In genomic region chr6:43962458-43962857, GRCh38 we compare ENCODE assay signal across 24 cellular contexts.
DNase-seq lines count a peak whose midpoint lies in the region; ATAC-seq, FAIRE-seq and TF ChIP-seq lines count a peak whose summit lies in the region.
"Had no signal": no experiment of that assay in that cellular context is flagged by ENCODE, and none has a peak within 500 bp of the region (broad histone marks: within the 10 kb centered on the region; RNA-seq: fewer than 3 reads in every experiment).

No MANE protein-coding gene starts in this region.

- no peak overlapping the region for H2AFZ ChIP-seq in HepG2 (ENCODE audit: low read length)

- H4K20me1 ChIP-seq in HepG2 (ENCODE audit: insufficient read depth, low read length) = no peaks in the 10 kb centered on the region

- no peak for TF ChIP-seq POLR2A in HepG2 (IDR thresholded peaks at IDR 0.05; ENCODE audit: insufficient read depth in 1 of 2, low read depth in 2 of 2, low read length in 2 of 2)
- TF ChIP-seq POLR2A in right lobe of liver (IDR thresholded peaks at IDR 0.05) = no peak

- ATAC-seq in HepG2 (no peak), right lobe of liver (no peak), GM18858 (IDR thresholded peaks at IDR 0.05; ENCODE audit: unreplicated experiment) (no peak)
- ATAC-seq in activated CD8-positive, alpha-beta T cell treated with anti-CD3 and anti-CD28 coated beads for 36 hours = no peak
- ATAC-seq: activated T-cell treated with anti-CD3 and anti-CD28 coated beads, Interleukin-2, amount 50 U/mL, for 4 hours; natural killer cell treated with Interleukin-12 subunit alpha and Interleukin-12 subunit beta and Interleukin-15 and Interleukin-18, amount 100 ng/mL, for 72 hours had no signal

- no peak for TF ChIP-seq CTCF in HepG2 (CRISPR knock-in tag; IDR thresholded peaks at IDR 0.05)
- TF ChIP-seq CTCF in right lobe of liver (IDR thresholded peaks at IDR 0.05) = no peak
- TF ChIP-seq CTCF in fibroblast of mammary gland (conservative IDR thresholded peaks at IDR 0.05; ENCODE audit: control insufficient read depth, insufficient read depth, low read depth, low read length) = no peak
- no peak for TF ChIP-seq CTCF in activated CD8-positive, alpha-beta T cell treated with anti-CD3 and anti-CD28 coated beads for 36 hours (IDR thresholded peaks at IDR 0.05)

- TF ChIP-seq RAD21 in HepG2 (CRISPR knock-in tag; IDR thresholded peaks at IDR 0.05) = no peak

- FAIRE-seq in HepG2 (lab: Jason Lieb, UNC) = peak; percentile 4
- FAIRE-seq: A204.1, H1, keratinocyte, small intestine had no signal

- DNase-seq in HepG2 (ENCODE audit: low spot score) = no peak
- no peak for DNase-seq in right lobe of liver
- DNase-seq in MV-4-11 (lab: John Stamatoyannopoulos, UW) = peak; percentile 90
- DNase-seq in fibroblast of mammary gland (ENCODE audit: low read depth) = peak; percentile 22
- no peak for DNase-seq in CD4-positive, alpha-beta memory T cell
- DNase-seq in cerebellum (ENCODE audit: low spot score) = no peak
- DNase-seq in activated CD8-positive, alpha-beta T cell treated with anti-CD3 and anti-CD28 coated beads for 36 hours = no peak
- DNase-seq: activated CD4-positive, alpha-beta T cell treated with anti-CD3 and anti-CD28 coated beads for 48 hours; activated gamma-delta T cell treated with Interleukin-2 at 50 U/mL for 16 hours; activated T-cell treated with anti-CD3 and anti-CD28 coated beads, Interleukin-2, amount 50 U/mL, for 4 hours; central memory CD4-positive, alpha-beta T cell; DMS53; NCI-H1436; NCI-H510A; SK-N-SH; small intestine; stimulated activated CD4-positive, alpha-beta T cell treated with anti-CD3 and anti-CD28 coated beads, Interleukin-2, amount 100 ng/mL, for 24 hours had no signal

- H3K4me3 ChIP-seq in HepG2 (replicated peaks in 1 of 3; ENCODE audit: insufficient read depth in 1 of 3, low read depth in 2 of 3, low read length in 3 of 3) = no peak overlapping the region
- no peak overlapping the region for H3K4me3 ChIP-seq in right lobe of liver
- H3K4me3 ChIP-seq in fibroblast of mammary gland (ENCODE audit: control insufficient read depth, low read depth, low read length) = no peak overlapping the region
- H3K4me3 ChIP-seq in CD4-positive, alpha-beta memory T cell (ENCODE audit: low read length in 2 of 2) = no peak overlapping the region
- H3K4me3 ChIP-seq: tibial nerve had no signal

- no peaks in the 10 kb centered on the region for H3K9me3 ChIP-seq in HepG2 (ENCODE audit: low read length)
- H3K9me3 ChIP-seq in right lobe of liver = no peaks in the 10 kb centered on the region
- no peaks in the 10 kb centered on the region for H3K9me3 ChIP-seq in CD4-positive, alpha-beta memory T cell (ENCODE audit: control insufficient read depth in 1 of 2, low read length in 2 of 2)
- H3K9me3 ChIP-seq: SK-N-SH, tibial nerve had no signal

- H3K4me1 ChIP-seq in HepG2 (ENCODE audit: insufficient read depth, low read length) = peaks cover 40% of the 10 kb centered on the region
- peaks cover 0 to 12% (median 0%) of the 10 kb centered on the region in 4 donors for H3K4me1 ChIP-seq in right lobe of liver
- no peaks in the 10 kb centered on the region for H3K4me1 ChIP-seq in CD4-positive, alpha-beta memory T cell (ENCODE audit: insufficient read depth, low read length)
- H3K4me1 ChIP-seq: tibial nerve had no signal

- no peaks in the 10 kb centered on the region for H3K36me3 ChIP-seq in HepG2 (replicated peaks in 1 of 2; ENCODE audit: control insufficient read depth in 1 of 2, insufficient read depth in 2 of 2, low read length in 2 of 2)
- no peaks in the 10 kb centered on the region for H3K36me3 ChIP-seq in right lobe of liver
- no peaks in the 10 kb centered on the region for H3K36me3 ChIP-seq in CD4-positive, alpha-beta memory T cell (ENCODE audit: insufficient read depth, low read length)
- H3K36me3 ChIP-seq: tibial nerve had no signal

- POLR2A ChIA-PET in HepG2 (lab: Yijun Ruan, JAX) = no interaction called here
- POLR2A ChIA-PET in CD4-positive, alpha-beta memory T cell (lab: Charles Lee; ENCODE audit: partially characterized antibody) = no interaction called here
- POLR2A ChIA-PET in activated CD8-positive, alpha-beta T cell treated with anti-CD3 and anti-CD28 coated beads for 36 hours (lab: Charles Lee) = no interaction called here

- H3K4me2 ChIP-seq in HepG2 (ENCODE audit: low read depth, low read length) = no peak overlapping the region
- H3K4me2 ChIP-seq: SK-N-SH had no signal

- no peak overlapping the region for H3K9ac ChIP-seq in HepG2 (ENCODE audit: insufficient read depth, low read depth, low read length)
- H3K9ac ChIP-seq: SK-N-SH had no signal

- no peaks in the 10 kb centered on the region for H3K36me3 Mint-ChIP-seq in CD4-positive, alpha-beta memory T cell
- no peaks in the 10 kb centered on the region for H3K36me3 Mint-ChIP-seq in activated CD8-positive, alpha-beta T cell treated with anti-CD3 and anti-CD28 coated beads for 36 hours (ENCODE audit: low read depth)
- H3K36me3 Mint-ChIP-seq: natural killer cell treated with Interleukin-12 subunit alpha and Interleukin-12 subunit beta and Interleukin-15 and Interleukin-18, amount 100 ng/mL, for 72 hours had no signal

- H3K4me3 Mint-ChIP-seq in CD4-positive, alpha-beta memory T cell = no peak overlapping the region
- H3K4me3 Mint-ChIP-seq in activated CD8-positive, alpha-beta T cell treated with anti-CD3 and anti-CD28 coated beads for 36 hours = no peak overlapping the region
- H3K4me3 Mint-ChIP-seq: activated T-cell treated with anti-CD3 and anti-CD28 coated beads, Interleukin-2, amount 50 U/mL, for 4 hours; natural killer cell treated with Interleukin-12 subunit alpha and Interleukin-12 subunit beta and Interleukin-15 and Interleukin-18, amount 100 ng/mL, for 72 hours; T-helper 2 cell treated with Interferon-gamma antibody and Interleukin-4, amounts not matched to agents 5 μg/mL and 100 μg/mL, for 36 hours had no signal

- CTCF ChIA-PET in HepG2 (lab: Yijun Ruan, JAX; ENCODE audit: low intra/inter-chr PET ratio, low total read pairs) = no interaction called here
- CTCF ChIA-PET in CD4-positive, alpha-beta memory T cell (lab: Charles Lee; ENCODE audit: partially characterized antibody) = no interaction called here
- CTCF ChIA-PET in activated CD8-positive, alpha-beta T cell treated with anti-CD3 and anti-CD28 coated beads for 36 hours (lab: Charles Lee) = no interaction called here

- intact Hi-C loops in HepG2 (cut with micrococcal nuclease; ENCODE audit: unreplicated experiment) (no loop called here), right lobe of liver (cut with DNase I) (no loop called here)
- intact Hi-C loops in CD4-positive, alpha-beta memory T cell (cut with micrococcal nuclease) = no loop called here
- intact Hi-C loops in activated CD8-positive, alpha-beta T cell treated with anti-CD3 and anti-CD28 coated beads for 36 hours (cut with micrococcal nuclease) = no loop called here

- H3K79me2 ChIP-seq in HepG2 (ENCODE audit: insufficient read depth, low read length) = no peaks in the 10 kb centered on the region

- 16% methylated on average over 5 of the region's 5 CpGs for WGBS in HepG2 (ENCODE audit: low lambda C conversion rate)
- WGBS in right lobe of liver (ENCODE audit: insufficient coverage, low coverage, low lambda C conversion rate, missing lambda C conversion rate) = 85% methylated on average over 5 of the region's 5 CpGs

- TF ChIP-seq EP300 in HepG2 (IDR thresholded peaks at IDR 0.05; ENCODE audit: low read depth in 2 of 2, low read length in 2 of 2) = no peak
- no peak for TF ChIP-seq EP300 in HepG2 (CRISPR knock-in tag; IDR thresholded peaks at IDR 0.05; ENCODE audit: borderline replicate concordance)

- peaks cover 0 to 1% (median 0%) of the 10 kb centered on the region in 8 donors for H3K9me3 Mint-ChIP-seq in CD4-positive, alpha-beta memory T cell
- H3K9me3 Mint-ChIP-seq in activated CD8-positive, alpha-beta T cell treated with anti-CD3 and anti-CD28 coated beads for 36 hours = no peaks in the 10 kb centered on the region
- H3K9me3 Mint-ChIP-seq: activated T-cell treated with anti-CD3 and anti-CD28 coated beads, Interleukin-2, amount 50 U/mL, for 4 hours; natural killer cell treated with Interleukin-12 subunit alpha and Interleukin-12 subunit beta and Interleukin-15 and Interleukin-18, amount 100 ng/mL, for 72 hours; T-helper 2 cell treated with Interferon-gamma antibody and Interleukin-4, amounts not matched to agents 5 μg/mL and 100 μg/mL, for 36 hours had no signal

- in situ Hi-C loops in HepG2 (cut with HindIII; ENCODE audit: extremely low pct_ligation_motif_present, low pct_unique_long_range_greater_than_20kb) = no loop called here

- H3K27ac ChIP-seq in HepG2 (ENCODE audit: extremely low read length, insufficient read depth, low read length) (no peak overlapping the region), right lobe of liver (no peak overlapping the region)
- H3K27ac ChIP-seq in CD4-positive, alpha-beta memory T cell (ENCODE audit: low read depth, low read length) = no peak overlapping the region
- H3K27ac ChIP-seq: tibial nerve had no signal

- H3K27me3 ChIP-seq in HepG2 (ENCODE audit: control insufficient read depth in 1 of 2, insufficient read depth in 2 of 2, low read length in 2 of 2) = peaks cover 0 to 2% of the 10 kb centered on the region in 2 experiments; a peak in 2 of 5 replicates
- H3K27me3 ChIP-seq in right lobe of liver = no peaks in the 10 kb centered on the region
- no peaks in the 10 kb centered on the region for H3K27me3 ChIP-seq in CD4-positive, alpha-beta memory T cell (ENCODE audit: insufficient read depth, low read length)
- H3K27me3 ChIP-seq: tibial nerve had no signal

- no TSS peak for BruUV-seq in HepG2 (replicated peaks; lab: Mats Ljungman, UMichigan)

- no peak overlapping the region for H3K27ac Mint-ChIP-seq in CD4-positive, alpha-beta memory T cell
- H3K27ac Mint-ChIP-seq in activated CD8-positive, alpha-beta T cell treated with anti-CD3 and anti-CD28 coated beads for 36 hours = no peak overlapping the region
- H3K27ac Mint-ChIP-seq: natural killer cell treated with Interleukin-12 subunit alpha and Interleukin-12 subunit beta and Interleukin-15 and Interleukin-18, amount 100 ng/mL, for 72 hours; T-helper 2 cell treated with Interferon-gamma antibody and Interleukin-4, amounts not matched to agents 5 μg/mL and 100 μg/mL, for 36 hours had no signal

- no peaks in the 10 kb centered on the region for H3K4me1 Mint-ChIP-seq in CD4-positive, alpha-beta memory T cell
- H3K4me1 Mint-ChIP-seq in activated CD8-positive, alpha-beta T cell treated with anti-CD3 and anti-CD28 coated beads for 36 hours (ENCODE audit: low read depth) = no peaks in the 10 kb centered on the region

- peaks cover 16% of the 10 kb centered on the region in 2 donors for H3K27me3 Mint-ChIP-seq in CD4-positive, alpha-beta memory T cell
- peaks cover 12% of the 10 kb centered on the region for H3K27me3 Mint-ChIP-seq in activated CD8-positive, alpha-beta T cell treated with anti-CD3 and anti-CD28 coated beads for 36 hours

TF ChIP-seq in HepG2, 621 proteins besides CTCF, POLR2A, EP300 and RAD21 (continues in another document):
- TF ChIP-seq LCORL (IDR thresholded peaks at IDR 0.05) (0 out of 2 replicates have a peak, but pooled peaks have one; percentile 7), LCORL (CRISPR knock-in tag; IDR thresholded peaks at IDR 0.05) (no peak), FOSL2 (CRISPR knock-in tag; IDR thresholded peaks at IDR 0.05) (peak; percentile 75)

Comparison
In these comparisons a context has a peak if more than half of its experiments do, and no peak if none do; other contexts are left out.
1. DNase-seq: peak in MV-4-11 (single experiment) and fibroblast of mammary gland (single experiment); none in HepG2 (single experiment), right lobe of liver (0 of 3), CD4-positive, alpha-beta memory T cell (0 of 5), cerebellum (single experiment) and activated CD8-positive, alpha-beta T cell treated with anti-CD3 and anti-CD28 coated beads for 36 hours (single experiment).